1 cellular context compared by ENCODE assay signal in genomic region chr14:52948039-52948438, GRCh38.
TF ChIP-seq lines count a peak whose summit lies in the region.

No MANE protein-coding gene starts in this region.

TF ChIP-seq in HepG2, 621 proteins besides CTCF, POLR2A, EP300 and RAD21 (continued from another document and continues in another):
- no peak for TF ChIP-seq E2F1 (CRISPR knock-in tag; IDR thresholded peaks at IDR 0.05)
- TF ChIP-seq ZFYVE20 (CRISPR knock-in tag; IDR thresholded peaks at IDR 0.05; ENCODE audit: borderline replicate concordance, low read depth) = no peak
- 0 out of 2 replicates have a peak, but pooled peaks have one; percentile 25 for TF ChIP-seq FOXK2 (IDR thresholded peaks at IDR 0.05)
- TF ChIP-seq ELF1 (CRISPR knock-in tag; IDR thresholded peaks at IDR 0.05) = no peak
- TF ChIP-seq ATM (IDR thresholded peaks at IDR 0.05; ENCODE audit: borderline replicate concordance) = no peak
- TF ChIP-seq ZBTB40 (IDR thresholded peaks at IDR 0.05) = no peak
- no peak for TF ChIP-seq ZBTB40 (CRISPR knock-in tag; IDR thresholded peaks at IDR 0.05)
- TF ChIP-seq MEF2D (CRISPR knock-in tag; IDR thresholded peaks at IDR 0.05) = no peak
- TF ChIP-seq RFXAP (CRISPR knock-in tag; IDR thresholded peaks at IDR 0.05; ENCODE audit: borderline replicate concordance) = no peak
- TF ChIP-seq POLR2AphosphoS5 (IDR thresholded peaks at IDR 0.05; ENCODE audit: low read depth, low read length) = no peak
- TF ChIP-seq, protein P1, sequence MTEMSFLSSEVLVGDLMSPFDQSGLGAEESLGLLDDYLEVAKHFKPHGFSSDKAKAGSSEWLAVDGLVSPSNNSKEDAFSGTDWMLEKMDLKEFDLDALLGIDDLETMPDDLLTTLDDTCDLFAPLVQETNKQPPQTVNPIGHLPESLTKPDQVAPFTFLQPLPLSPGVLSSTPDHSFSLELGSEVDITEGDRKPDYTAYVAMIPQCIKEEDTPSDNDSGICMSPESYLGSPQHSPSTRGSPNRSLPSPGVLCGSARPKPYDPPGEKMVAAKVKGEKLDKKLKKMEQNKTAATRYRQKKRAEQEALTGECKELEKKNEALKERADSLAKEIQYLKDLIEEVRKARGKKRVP (CRISPR knock-in tag; IDR thresholded peaks at IDR 0.05) = no peak
- 0 out of 2 replicates have a peak, but pooled peaks have one; percentile 21 for TF ChIP-seq SP5 (CRISPR knock-in tag; IDR thresholded peaks at IDR 0.05; ENCODE audit: borderline replicate concordance, low read depth)
- no peak for TF ChIP-seq IRF9 (CRISPR knock-in tag; IDR thresholded peaks at IDR 0.05; ENCODE audit: borderline replicate concordance)
- TF ChIP-seq NCOA2 (CRISPR knock-in tag; IDR thresholded peaks at IDR 0.05) = peak; percentile 68; the same call in 1 of the 2 replicates
- TF ChIP-seq SNAPC2 (CRISPR knock-in tag; IDR thresholded peaks at IDR 0.05) = 0 out of 2 replicates have a peak, but pooled peaks have one; percentile 25
- TF ChIP-seq ZBED4 (CRISPR knock-in tag; IDR thresholded peaks at IDR 0.05; ENCODE audit: borderline replicate concordance) = no peak
- no peak for TF ChIP-seq ZFP37 (CRISPR knock-in tag; IDR thresholded peaks at IDR 0.05; ENCODE audit: borderline replicate concordance)
- TF ChIP-seq HDAC2 (CRISPR knock-in tag; IDR thresholded peaks at IDR 0.05) = peak; percentile 97
- no peak for TF ChIP-seq ZNF121 (CRISPR knock-in tag; IDR thresholded peaks at IDR 0.05)
- no peak for TF ChIP-seq ZFP36 (IDR thresholded peaks at IDR 0.05; ENCODE audit: borderline replicate concordance, low read depth, low read length, partially characterized antibody)
- TF ChIP-seq SYNCRIP (IDR thresholded peaks at IDR 0.05; ENCODE audit: insufficient read depth, low read depth, low read length) = no peak
- 0 out of 2 replicates have a peak, but pooled peaks have one; percentile 56 for TF ChIP-seq TP53 (CRISPR knock-in tag; conservative IDR thresholded peaks at IDR 0.05)
- TF ChIP-seq ZNF530 (CRISPR knock-in tag; IDR thresholded peaks at IDR 0.05; ENCODE audit: low read depth) = no peak
- no peak for TF ChIP-seq ZNF280B (CRISPR knock-in tag; IDR thresholded peaks at IDR 0.05; ENCODE audit: borderline replicate concordance)
- TF ChIP-seq KLF6 (CRISPR knock-in tag; IDR thresholded peaks at IDR 0.05) = no peak
- TF ChIP-seq HNRNPLL (IDR thresholded peaks at IDR 0.05; ENCODE audit: low read depth, low read length, poor library complexity, severe bottlenecking) = no peak
- TF ChIP-seq ZNF513 (CRISPR knock-in tag; conservative IDR thresholded peaks at IDR 0.05) = no peak
- no peak for TF ChIP-seq ZNF263 (CRISPR knock-in tag; IDR thresholded peaks at IDR 0.05)
- TF ChIP-seq ZBTB7A (CRISPR knock-in tag; IDR thresholded peaks at IDR 0.05) = no peak
- no peak for TF ChIP-seq TERF1 (CRISPR knock-in tag; IDR thresholded peaks at IDR 0.05)
- no peak for TF ChIP-seq ZSCAN12 (CRISPR knock-in tag; IDR thresholded peaks at IDR 0.05)
- no peak for TF ChIP-seq NFKB2 (CRISPR knock-in tag; IDR thresholded peaks at IDR 0.05; ENCODE audit: borderline replicate concordance)
- TF ChIP-seq SAFB2 (CRISPR knock-in tag; IDR thresholded peaks at IDR 0.05; ENCODE audit: borderline replicate concordance, low read depth) = no peak
- TF ChIP-seq, protein P2, sequence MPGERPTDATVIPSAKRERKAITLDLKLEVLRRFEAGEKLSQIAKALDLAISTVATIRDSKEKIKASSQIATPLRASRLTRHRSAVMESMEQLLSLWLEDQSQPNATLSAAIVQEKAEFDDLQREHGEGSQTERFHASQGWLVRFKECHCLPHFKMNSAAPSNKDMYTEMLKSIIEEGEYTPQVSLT (CRISPR knock-in tag; IDR thresholded peaks at IDR 0.05; ENCODE audit: borderline replicate concordance, low read depth) = no peak
- TF ChIP-seq ARNT2 (CRISPR knock-in tag; IDR thresholded peaks at IDR 0.05; ENCODE audit: low read depth) = no peak
- TF ChIP-seq RORA (CRISPR knock-in tag; IDR thresholded peaks at IDR 0.05) = no peak
